9 cellular contexts compared by ENCODE assay signal in the genomic region with DNA sequence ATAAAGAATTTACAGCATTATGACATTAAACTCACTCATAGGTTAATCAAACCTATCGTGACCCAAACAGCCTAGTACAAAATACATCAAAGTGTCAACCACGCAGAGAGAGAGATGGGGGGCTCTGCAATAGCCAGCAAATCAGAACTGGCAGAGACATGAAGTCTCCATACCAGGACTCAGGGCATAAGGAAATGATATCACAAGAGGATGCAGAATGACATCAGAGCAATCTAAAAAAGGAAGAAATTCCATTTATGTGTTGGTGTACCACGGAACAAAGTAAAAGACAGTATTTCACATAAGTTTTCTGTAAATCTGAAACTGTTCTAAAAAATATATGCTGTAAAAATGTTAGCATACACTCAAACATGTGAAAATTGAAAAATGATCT. TPM values are rescaled to one million over a fixed set of nuclear protein-coding genes. Genes with fewer than 3 reads are reported as not detected.
A peak's percentile ranks its signal among the peaks of the same experiment; 100 is the strongest.
DNase-seq lines count a peak whose midpoint lies in the region; ATAC-seq and TF ChIP-seq lines count a peak whose summit lies in the region.
"Had no signal": no experiment of that assay in that cellular context is flagged by ENCODE, and none has a peak within 500 bp of the region (broad histone marks: within the 10 kb centered on the region; RNA-seq: fewer than 3 reads in every experiment).

No MANE protein-coding gene starts in this region.

- intact Hi-C loops in right cardiac atrium (cut with DNase I): no loop called here

- DNase-seq in HFFc6 (no peak), right cardiac atrium (no peak), mucosa of gallbladder (ENCODE audit: low spot score) (no peak)
- DNase-seq in activated CD8-positive, alpha-beta T cell treated with anti-CD3 and anti-CD28 coated beads, Interleukin-2, amount 10 ng/mL, durations not matched to agents 7 days and 5 days: no peak
- DNase-seq in NK-92 treated with Interleukin-12 subunit alpha and Interleukin-12 subunit beta, amount 100 ng/mL, for 24 hours (lab: John Stamatoyannopoulos, UW): no peak
- DNase-seq: NCI-H1930, retina had no signal

- 19% methylated on average over 3 of the region's 3 CpGs for WGBS in right cardiac atrium

- H3K27ac Mint-ChIP-seq in HFFc6: peak overlapping the region; percentile 31
- peak overlapping the region; percentile 12 for H3K27ac Mint-ChIP-seq in activated CD8-positive, alpha-beta T cell treated with anti-CD3 and anti-CD28 coated beads, Interleukin-2, amount 10 ng/mL, durations not matched to agents 7 days and 5 days

- ATAC-seq in activated CD8-positive, alpha-beta T cell treated with anti-CD3 and anti-CD28 coated beads, Interleukin-2, amount 10 ng/mL, durations not matched to agents 7 days and 5 days: no peak
- ATAC-seq in right cardiac atrium (peak in 1 of 2 donors; percentile 46), HG03521 (IDR thresholded peaks at IDR 0.05; ENCODE audit: unreplicated experiment) (no peak)

- peaks cover 57% of the 10 kb centered on the region for H3K4me1 Mint-ChIP-seq in HFFc6 (ENCODE audit: low read depth)
- H3K4me1 Mint-ChIP-seq in activated CD8-positive, alpha-beta T cell treated with anti-CD3 and anti-CD28 coated beads, Interleukin-2, amount 10 ng/mL, durations not matched to agents 7 days and 5 days (ENCODE audit: low read depth): peaks cover 44% of the 10 kb centered on the region

- H3K9me3 Mint-ChIP-seq in HFFc6: no peaks in the 10 kb centered on the region
- no peaks in the 10 kb centered on the region for H3K9me3 Mint-ChIP-seq in activated CD8-positive, alpha-beta T cell treated with anti-CD3 and anti-CD28 coated beads, Interleukin-2, amount 10 ng/mL, durations not matched to agents 7 days and 5 days (ENCODE audit: insufficient read depth)

- H3K27me3 ChIP-seq in right cardiac atrium (ENCODE audit: control insufficient read depth, insufficient read depth): no peaks in the 10 kb centered on the region

- peaks cover 4% of the 10 kb centered on the region; the same call in 1 of the 2 replicates for H3K36me3 Mint-ChIP-seq in HFFc6 (ENCODE audit: low read depth)
- H3K36me3 Mint-ChIP-seq in activated CD8-positive, alpha-beta T cell treated with anti-CD3 and anti-CD28 coated beads, Interleukin-2, amount 10 ng/mL, durations not matched to agents 7 days and 5 days (ENCODE audit: low read depth): no peaks in the 10 kb centered on the region

- POLR2A ChIA-PET in activated CD8-positive, alpha-beta T cell treated with anti-CD3 and anti-CD28 coated beads, Interleukin-2, amount 10 ng/mL, durations not matched to agents 7 days and 5 days (lab: Charles Lee): no interaction called here

- CTCF ChIA-PET in activated CD8-positive, alpha-beta T cell treated with anti-CD3 and anti-CD28 coated beads, Interleukin-2, amount 10 ng/mL, durations not matched to agents 7 days and 5 days (lab: Charles Lee): interaction anchor here (1.0 kb wide), 1 partner anchor 25 kb away, joined by 3 read pairs; a partner anchor contains a TSS

- TF ChIP-seq CTCF in HFFc6 (IDR thresholded peaks at IDR 0.05): no peak

- peaks cover 40% of the 10 kb centered on the region for H3K4me1 ChIP-seq in right cardiac atrium (ENCODE audit: control insufficient read depth, insufficient read depth, low read length)

- H3K9me3 ChIP-seq in right cardiac atrium (ENCODE audit: control insufficient read depth, low read length): no peaks in the 10 kb centered on the region

- H3K27me3 Mint-ChIP-seq in HFFc6 (ENCODE audit: insufficient read depth): peaks cover 2% of the 10 kb centered on the region; the same call in 1 of the 2 replicates
- no peaks in the 10 kb centered on the region for H3K27me3 Mint-ChIP-seq in activated CD8-positive, alpha-beta T cell treated with anti-CD3 and anti-CD28 coated beads, Interleukin-2, amount 10 ng/mL, durations not matched to agents 7 days and 5 days (ENCODE audit: low read depth)

- H3K27ac ChIP-seq in right cardiac atrium (ENCODE audit: low read length) (peak overlapping the region; percentile 71), skin epidermis (peak overlapping the region in 20 of 21 experiments; percentile 34 to 82 (median 72))

- H3K4me3 ChIP-seq in right cardiac atrium (ENCODE audit: low read length): no peak overlapping the region
- no peak overlapping the region for H3K4me3 ChIP-seq in skin epidermis

- H3K4me3 Mint-ChIP-seq in HFFc6: peak overlapping the region; percentile 3; the same call in 1 of the 2 replicates
- H3K4me3 Mint-ChIP-seq in activated CD8-positive, alpha-beta T cell treated with anti-CD3 and anti-CD28 coated beads, Interleukin-2, amount 10 ng/mL, durations not matched to agents 7 days and 5 days: no peak overlapping the region

RNA-seq across cellular contexts. Expression of a gene that starts 24.6 kb away (rescaled TPM):
- 10 to 100 TPM; 32.4 to 38.6 (median 36.1) TPM for total RNA-seq in HFFc6 (2021; fragmentation: NEBNext Ultra II Directional; extraction: Animal tissue kit (Norgen Biotek cat#: 25700))
- total RNA-seq in activated CD8-positive, alpha-beta T cell treated with anti-CD3 and anti-CD28 coated beads, Interleukin-2, amount 10 ng/mL, durations not matched to agents 7 days and 5 days: 10 to 100 TPM; 31.9 to 32.5 TPM
- total RNA-seq in right cardiac atrium: 10 to 100 TPM; 29.5 to 36.0 (median 33.8) TPM
- polyA plus RNA-seq in right cardiac atrium: 20.0 TPM
- 26.9 TPM for total RNA-seq in mucosa of gallbladder
